1 cellular context compared by ENCODE assay signal in the genomic region with DNA sequence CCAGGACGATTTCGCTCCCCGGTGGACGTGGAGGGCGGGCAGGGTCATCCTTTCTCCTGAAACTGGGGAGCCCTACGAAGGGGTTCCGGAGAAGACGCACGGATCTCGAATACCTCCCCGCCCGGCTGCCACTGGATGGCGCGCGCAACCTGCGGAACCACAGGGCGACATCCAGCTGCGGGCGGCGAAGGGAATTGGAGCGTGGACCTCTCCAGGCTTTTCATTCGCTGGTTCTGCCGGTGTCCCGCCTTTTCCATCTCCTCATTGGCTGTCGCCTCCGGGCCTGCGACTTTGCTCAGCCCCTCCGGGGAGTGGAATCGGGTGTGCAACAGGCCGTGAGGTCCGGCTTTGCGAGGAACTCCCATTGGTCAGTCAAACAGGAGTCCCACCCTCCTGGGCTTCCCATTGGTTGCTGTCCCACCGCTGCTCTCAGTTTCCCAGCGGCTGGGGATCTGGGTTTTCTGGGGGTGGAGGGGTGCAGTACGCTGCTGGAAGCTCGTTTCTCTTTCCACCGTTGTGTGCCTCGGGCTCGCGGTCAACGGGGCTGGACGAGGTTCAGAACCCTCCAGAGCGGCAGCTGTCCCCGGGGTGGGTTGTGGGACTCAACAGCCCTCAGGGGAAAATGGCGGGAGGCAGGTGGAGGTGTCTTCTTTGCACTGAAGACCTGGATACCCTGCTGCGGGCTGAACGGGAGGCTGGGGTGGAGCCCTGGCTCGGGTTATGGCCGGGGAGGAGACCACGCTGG.
TF ChIP-seq lines count a peak whose summit lies in the region.

No MANE protein-coding gene starts in this region.

TF ChIP-seq in neural cell, 6 proteins besides CTCF, POLR2A, EP300 and RAD21 (continued from another document):
- TF ChIP-seq, protein P1, sequence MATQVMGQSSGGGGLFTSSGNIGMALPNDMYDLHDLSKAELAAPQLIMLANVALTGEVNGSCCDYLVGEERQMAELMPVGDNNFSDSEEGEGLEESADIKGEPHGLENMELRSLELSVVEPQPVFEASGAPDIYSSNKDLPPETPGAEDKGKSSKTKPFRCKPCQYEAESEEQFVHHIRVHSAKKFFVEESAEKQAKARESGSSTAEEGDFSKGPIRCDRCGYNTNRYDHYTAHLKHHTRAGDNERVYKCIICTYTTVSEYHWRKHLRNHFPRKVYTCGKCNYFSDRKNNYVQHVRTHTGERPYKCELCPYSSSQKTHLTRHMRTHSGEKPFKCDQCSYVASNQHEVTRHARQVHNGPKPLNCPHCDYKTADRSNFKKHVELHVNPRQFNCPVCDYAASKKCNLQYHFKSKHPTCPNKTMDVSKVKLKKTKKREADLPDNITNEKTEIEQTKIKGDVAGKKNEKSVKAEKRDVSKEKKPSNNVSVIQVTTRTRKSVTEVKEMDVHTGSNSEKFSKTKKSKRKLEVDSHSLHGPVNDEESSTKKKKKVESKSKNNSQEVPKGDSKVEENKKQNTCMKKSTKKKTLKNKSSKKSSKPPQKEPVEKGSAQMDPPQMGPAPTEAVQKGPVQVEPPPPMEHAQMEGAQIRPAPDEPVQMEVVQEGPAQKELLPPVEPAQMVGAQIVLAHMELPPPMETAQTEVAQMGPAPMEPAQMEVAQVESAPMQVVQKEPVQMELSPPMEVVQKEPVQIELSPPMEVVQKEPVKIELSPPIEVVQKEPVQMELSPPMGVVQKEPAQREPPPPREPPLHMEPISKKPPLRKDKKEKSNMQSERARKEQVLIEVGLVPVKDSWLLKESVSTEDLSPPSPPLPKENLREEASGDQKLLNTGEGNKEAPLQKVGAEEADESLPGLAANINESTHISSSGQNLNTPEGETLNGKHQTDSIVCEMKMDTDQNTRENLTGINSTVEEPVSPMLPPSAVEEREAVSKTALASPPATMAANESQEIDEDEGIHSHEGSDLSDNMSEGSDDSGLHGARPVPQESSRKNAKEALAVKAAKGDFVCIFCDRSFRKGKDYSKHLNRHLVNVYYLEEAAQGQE (IDR thresholded peaks at IDR 0.05; ENCODE audit: borderline replicate concordance) = no peak
- TF ChIP-seq EZH2 (IDR thresholded peaks at IDR 0.05; ENCODE audit: borderline replicate concordance, insufficient read depth, low read length, poor library complexity, severe bottlenecking) (no peak), MXI1 (conservative IDR thresholded peaks at IDR 0.05; ENCODE audit: poor library complexity, severe bottlenecking) (peak; percentile 64), SMC3 (conservative IDR thresholded peaks at IDR 0.05; ENCODE audit: poor library complexity) (peak; percentile 87)
